Comparison of ENCODE assay signal across 12 cellular contexts in genomic region chr5:62376064-62376463, GRCh38. TPM values are rescaled to one million over a fixed set of nuclear protein-coding genes. Genes with fewer than 3 reads are reported as not detected.
DNase-seq lines count a peak whose midpoint lies in the region; ATAC-seq, FAIRE-seq and TF ChIP-seq lines count a peak whose summit lies in the region.
"Had no signal": no experiment of that assay in that cellular context is flagged by ENCODE, and none has a peak within 500 bp of the region (broad histone marks: within the 10 kb centered on the region; RNA-seq: fewer than 3 reads in every experiment).

No MANE protein-coding gene starts in this region.

- no peak for TF ChIP-seq CTCF in K562 (IDR thresholded peaks at IDR 0.05 in 2 of 3, conservative IDR thresholded peaks at IDR 0.05 in 1 of 3; ENCODE audit: insufficient read depth in 2 of 3, low read depth in 1 of 3, low read length in 3 of 3)
- no peak for TF ChIP-seq CTCF in smooth muscle cell (IDR thresholded peaks at IDR 0.05; ENCODE audit: borderline replicate concordance, insufficient read depth, poor library complexity, severe bottlenecking)
- no peak for TF ChIP-seq CTCF in adrenal gland (IDR thresholded peaks at IDR 0.05)

- no peak overlapping the region for H3K4me3 ChIP-seq in K562
- H3K4me3 ChIP-seq in smooth muscle cell = no peak overlapping the region
- H3K4me3 ChIP-seq in adrenal gland = no peak overlapping the region
- H3K4me3 ChIP-seq: dorsolateral prefrontal cortex, SK-N-MC, suprapubic skin had no signal

- peaks cover 8 to 9% of the 10 kb centered on the region in 2 experiments for H3K4me1 ChIP-seq in K562 (replicated peaks in 1 of 2; ENCODE audit: control insufficient read depth in 2 of 2, insufficient read depth in 2 of 2, low read length in 2 of 2)
- no peaks in the 10 kb centered on the region for H3K4me1 ChIP-seq in smooth muscle cell (ENCODE audit: low read depth)
- no peaks in the 10 kb centered on the region for H3K4me1 ChIP-seq in adrenal gland (replicated peaks in 1 of 2)
- H3K4me1 ChIP-seq: suprapubic skin had no signal

- H3K36me3 ChIP-seq in K562 (ENCODE audit: control insufficient read depth, insufficient read depth, low read length) (peaks cover 87% of the 10 kb centered on the region), smooth muscle cell (ENCODE audit: low read depth) (peaks cover 22% of the 10 kb centered on the region), adrenal gland (replicated peaks in 1 of 2) (peaks cover 4 to 38% of the 10 kb centered on the region in 2 donors)

- CTCF ChIA-PET in K562 (lab: Yijun Ruan, JAX; ENCODE audit: low intra/inter-chr PET ratio) = no interaction called here

- no peaks in the 10 kb centered on the region for H3K4me1 Mint-ChIP-seq in activated T-cell treated with anti-CD3 and anti-CD28 coated beads, Interleukin-2, amount 50 U/mL, for 72 hours (ENCODE audit: low read depth)
- H3K4me1 Mint-ChIP-seq: immature natural killer cell had no signal

- no peak overlapping the region for H3K4me3 Mint-ChIP-seq in activated T-cell treated with anti-CD3 and anti-CD28 coated beads, Interleukin-2, amount 50 U/mL, for 72 hours
- H3K4me3 Mint-ChIP-seq: immature natural killer cell had no signal

- H4K20me1 ChIP-seq in K562 (replicated peaks; ENCODE audit: control insufficient read depth, insufficient read depth, low read length) (no peaks in the 10 kb centered on the region), smooth muscle cell (ENCODE audit: low read depth) (no peaks in the 10 kb centered on the region)

- FAIRE-seq in K562 (lab: Jason Lieb, UNC) = peak; percentile 77

- POLR2A ChIA-PET in K562 (lab: Yijun Ruan, JAX) = no interaction called here

- H3K27me3 ChIP-seq in K562 (ENCODE audit: control insufficient read depth in 2 of 2, insufficient read depth in 2 of 2, low read length in 2 of 2) (no peaks in the 10 kb centered on the region), smooth muscle cell (ENCODE audit: low read depth) (no peaks in the 10 kb centered on the region), adrenal gland (no peaks in the 10 kb centered on the region)
- H3K27me3 ChIP-seq: dorsolateral prefrontal cortex, suprapubic skin had no signal

- no peak for DNase-seq in activated T-cell treated with anti-CD3 and anti-CD28 coated beads, Interleukin-2, amount 50 U/mL, for 72 hours
- DNase-seq in activated T-cell treated with anti-CD3 and anti-CD28 coated beads, Interleukin-2, amount 50 U/mL, for 48 hours = no peak
- peak; percentile 17 for DNase-seq in LHCN-M2 (ENCODE audit: low read depth)
- DNase-seq in K562 (ENCODE audit: extremely low read depth in 1 of 4, low spot score in 3 of 4) = peak; percentile 30 to 68 (median 44)
- no peak for DNase-seq in smooth muscle cell (lab: John Stamatoyannopoulos, UW; ENCODE audit: unreplicated experiment)
- DNase-seq in adrenal gland = no peak
- no peak for DNase-seq in KG1 (lab: John Stamatoyannopoulos, UW)
- DNase-seq in stimulated activated CD4-positive, alpha-beta T cell treated with anti-CD3 and anti-CD28 coated beads, Interleukin-1b, Interleukin-23, amount 100 ng/mL, for 48 hours = no peak
- DNase-seq: dorsolateral prefrontal cortex, immature natural killer cell had no signal

- TF ChIP-seq POLR2A in K562 (conservative IDR thresholded peaks at IDR 0.05) (no peak), adrenal gland (IDR thresholded peaks at IDR 0.05) (no peak)

- BruUV-seq in K562 (replicated peaks; lab: Mats Ljungman, UMichigan) = no TSS peak

- H3K27me3 Mint-ChIP-seq in activated T-cell treated with anti-CD3 and anti-CD28 coated beads, Interleukin-2, amount 50 U/mL, for 72 hours (ENCODE audit: low read depth) = no peaks in the 10 kb centered on the region

- TF ChIP-seq EP300 in K562 (IDR thresholded peaks at IDR 0.05; ENCODE audit: low read length) = no peak

- H3K9ac ChIP-seq in K562 (ENCODE audit: insufficient read depth in 1 of 2, low read depth in 2 of 2, low read length in 2 of 2) (no peak overlapping the region), smooth muscle cell (ENCODE audit: low read depth) (no peak overlapping the region)

- intact Hi-C loops in K562 (cut with micrococcal nuclease) (no loop called here), adrenal gland (cut with DNase I) (no loop called here)

- TF ChIP-seq RAD21 in K562 (CRISPR knock-in tag; conservative IDR thresholded peaks at IDR 0.05 in 1 of 2, IDR thresholded peaks at IDR 0.05 in 1 of 2) = no peak

- H2AFZ ChIP-seq in K562 (ENCODE audit: low read depth, low read length) (no peak overlapping the region), smooth muscle cell (ENCODE audit: low read depth) (no peak overlapping the region)

- no peaks in the 10 kb centered on the region for H3K9me3 Mint-ChIP-seq in activated T-cell treated with anti-CD3 and anti-CD28 coated beads, Interleukin-2, amount 50 U/mL, for 72 hours
- H3K9me3 Mint-ChIP-seq: immature natural killer cell had no signal

- H3F3A ChIP-seq in smooth muscle cell (ENCODE audit: low read depth) = no peaks in the 10 kb centered on the region

- H3K27ac Mint-ChIP-seq in activated T-cell treated with anti-CD3 and anti-CD28 coated beads, Interleukin-2, amount 50 U/mL, for 72 hours = peak overlapping the region; percentile 72

- 64% methylated on average over 3 of the region's 3 CpGs for WGBS in K562 (ENCODE audit: insufficient coverage, low coverage, missing lambda C conversion rate)
- WGBS in smooth muscle cell (ENCODE audit: low lambda C conversion rate) = 91% methylated on average over 3 of the region's 3 CpGs
- WGBS in adrenal gland, 4 donors = 94 to 96% (median 96%) methylated on average over 3 of the region's 3 CpGs

- no peaks in the 10 kb centered on the region for H3K9me3 ChIP-seq in K562 (replicated peaks; ENCODE audit: control insufficient read depth, insufficient read depth, low read depth, low read length)
- no peaks in the 10 kb centered on the region for H3K9me3 ChIP-seq in smooth muscle cell (replicated peaks; ENCODE audit: low read depth)
- H3K9me3 ChIP-seq in adrenal gland (replicated peaks in 1 of 3) = no peaks in the 10 kb centered on the region
- H3K9me3 ChIP-seq: suprapubic skin had no signal

- H3K4me2 ChIP-seq in K562 (ENCODE audit: insufficient read depth, low read length) (no peak overlapping the region; the same call in 1 of the 2 replicates), smooth muscle cell (no peak overlapping the region)

- H3K36me3 Mint-ChIP-seq in activated T-cell treated with anti-CD3 and anti-CD28 coated beads, Interleukin-2, amount 50 U/mL, for 72 hours (ENCODE audit: insufficient read depth in 2 of 2) = peaks cover 5 to 27% of the 10 kb centered on the region in 2 donors

- in situ Hi-C loops in K562 (cut with MboI) = no loop called here

- no peaks in the 10 kb centered on the region for H3K79me2 ChIP-seq in K562 (ENCODE audit: control insufficient read depth, insufficient read depth, low read length)
- H3K79me2 ChIP-seq in smooth muscle cell (ENCODE audit: low read depth) = peaks cover 4% of the 10 kb centered on the region

- H3K9me1 ChIP-seq in K562 (ENCODE audit: control insufficient read depth, insufficient read depth, low read length) = no peaks in the 10 kb centered on the region

- peak overlapping the region; percentile 39; the same call in 2 of the 3 replicates for H3K27ac ChIP-seq in K562 (ENCODE audit: extremely low read depth, low read depth, low read length)
- H3K27ac ChIP-seq in smooth muscle cell (ENCODE audit: low read depth) = peak overlapping the region; percentile 39
- no peak overlapping the region for H3K27ac ChIP-seq in adrenal gland
- H3K27ac ChIP-seq: SK-N-MC, suprapubic skin had no signal

- no peak for ATAC-seq in activated T-cell treated with anti-CD3 and anti-CD28 coated beads, Interleukin-2, amount 50 U/mL, for 72 hours (replicated peaks in 1 of 2)
- ATAC-seq in K562 = peak; percentile 93

RNA-seq across cellular contexts. Expression of gene DIMT1, which starts 27.6 kb away (rescaled TPM):
- total RNA-seq in activated T-cell treated with anti-CD3 and anti-CD28 coated beads, Interleukin-2, amount 50 U/mL, for 72 hours = 10 to 100 TPM; 35.3 to 42.0 TPM
- total RNA-seq in LHCN-M2 (2014; rRNA removed) (38.3 and 39.5 TPM in 2 replicates), K562 (2014; rRNA removed) (66.8 and 117 TPM in 2 replicates), K562 (2014; rRNA removed; fragmentation: Illumina TruSeq; extraction: Trizol) (54.1 and 67.6 TPM in 2 replicates), K562 (2015; rRNA removed; fragmentation: Illumina TruSeq; extraction: Trizol) (47.2 and 48.5 TPM in 2 replicates), K562 (2021) (64.3 and 64.5 TPM in 2 replicates), smooth muscle cell (29.2 and 44.6 TPM in 2 replicates), adrenal gland (10 to 100 TPM; 17.6 to 29.1 (median 23.6) TPM)
- polyA plus RNA-seq in LHCN-M2 (2012) = 26.8 TPM
- total RNA-seq in K562 (2011; cell fraction: chromatin; rRNA removed; ENCODE audit: low replicate concordance) = 25.7 and 41.2 TPM in 2 replicates
- 17.6 and 19.8 TPM in 2 replicates for total RNA-seq in K562 (2011; cell fraction: nucleolus; rRNA removed)
- 20.8 and 26.9 TPM in 2 replicates for total RNA-seq in K562 (2011; cell fraction: nucleoplasm; rRNA removed)
- polyA plus RNA-seq in K562 (2011; rRNA removed) (56.4 and 85.3 TPM in 2 replicates), K562 (2014; fragmentation: Illumina TruSeq; extraction: Trizol) (54.9 and 59.1 TPM in 2 replicates), K562 (2014; fragmentation: Nextera tagmentation; extraction: Ambion mirVana) (10 to 100 TPM; 28.9 to 39.9 TPM), K562 (2014; rRNA removed) (53.3 and 73.8 TPM in 2 replicates), smooth muscle cell (27.8 and 28.1 TPM in 2 replicates), adrenal gland (10 to 100 TPM; 10.4 to 22.1 (median 12.8) TPM)
- polyA plus RNA-seq in K562 (2011; cell fraction: cytosol; rRNA removed) = 28.3 and 31.9 TPM in 2 replicates
- 38.6 and 42.2 TPM in 2 replicates for polyA plus RNA-seq in K562 (2011; cell fraction: nucleus; rRNA removed)
- polyA plus RNA-seq in K562 (2012) = 49.7 and 50.9 TPM in 2 replicates
- 43.7 and 59.4 TPM in 2 replicates for polyA minus RNA-seq in K562 (2011; rRNA and poly(A)+ RNA removed)
- 13.9 and 21.2 TPM in 2 replicates for polyA minus RNA-seq in K562 (2011; cell fraction: cytosol; rRNA and poly(A)+ RNA removed)
- 20.9 and 21.4 TPM in 2 replicates for polyA minus RNA-seq in K562 (2011; cell fraction: nucleus; rRNA and poly(A)+ RNA removed)

RNA-seq across cellular contexts. Expression of gene IPO11, which starts 36.5 kb away (rescaled TPM):
- 10 to 100 TPM; 26.6 to 39.7 TPM for total RNA-seq in activated T-cell treated with anti-CD3 and anti-CD28 coated beads, Interleukin-2, amount 50 U/mL, for 72 hours
- total RNA-seq in LHCN-M2 (2014; rRNA removed) = 26.8 and 29.3 TPM in 2 replicates
- polyA plus RNA-seq in LHCN-M2 (2012) = 10.4 TPM
- 185 and 259 TPM in 2 replicates for total RNA-seq in K562 (2011; cell fraction: chromatin; rRNA removed; ENCODE audit: low replicate concordance)
- 33.7 and 40.3 TPM in 2 replicates for total RNA-seq in K562 (2011; cell fraction: nucleolus; rRNA removed)
- total RNA-seq in K562 (2011; cell fraction: nucleoplasm; rRNA removed) = 102 and 134 TPM in 2 replicates
- total RNA-seq in K562 (2014; rRNA removed) = 44.6 and 57.7 TPM in 2 replicates
- 94.0 and 105 TPM in 2 replicates for total RNA-seq in K562 (2014; rRNA removed; fragmentation: Illumina TruSeq; extraction: Trizol)
- 66.9 and 70.9 TPM in 2 replicates for total RNA-seq in K562 (2015; rRNA removed; fragmentation: Illumina TruSeq; extraction: Trizol)
- 96.0 and 101 TPM in 2 replicates for total RNA-seq in K562 (2021)
- polyA plus RNA-seq in K562 (2011; rRNA removed) = 71.6 and 85.9 TPM in 2 replicates
- 46.8 and 52.7 TPM in 2 replicates for polyA plus RNA-seq in K562 (2011; cell fraction: cytosol; rRNA removed)
- polyA plus RNA-seq in K562 (2011; cell fraction: nucleus; rRNA removed) = 55.7 and 69.0 TPM in 2 replicates
- 29.9 and 34.4 TPM in 2 replicates for polyA plus RNA-seq in K562 (2012)
- polyA plus RNA-seq in K562 (2014; fragmentation: Illumina TruSeq; extraction: Trizol) = 82.1 and 91.6 TPM in 2 replicates
- polyA plus RNA-seq in K562 (2014; fragmentation: Nextera tagmentation; extraction: Ambion mirVana) = 10 to 100 TPM; 39.5 to 45.4 TPM
- polyA plus RNA-seq in K562 (2014; rRNA removed) = 35.4 and 38.7 TPM in 2 replicates
- 273 and 294 TPM in 2 replicates for polyA minus RNA-seq in K562 (2011; rRNA and poly(A)+ RNA removed)
- 64.4 and 95.9 TPM in 2 replicates for polyA minus RNA-seq in K562 (2011; cell fraction: cytosol; rRNA and poly(A)+ RNA removed)
- 62.2 and 109 TPM in 2 replicates for polyA minus RNA-seq in K562 (2011; cell fraction: nucleus; rRNA and poly(A)+ RNA removed)
- 18.0 and 31.8 TPM in 2 replicates for total RNA-seq in smooth muscle cell
- 9.3 and 15.9 TPM in 2 replicates for polyA plus RNA-seq in smooth muscle cell
- total RNA-seq in adrenal gland = 10 to 100 TPM; 12.1 to 33.3 (median 23.7) TPM
- 10 to 100 TPM in 2 of 3 donors, 1 to 10 TPM in 1; 6.0 to 31.8 (median 11.0) TPM for polyA plus RNA-seq in adrenal gland

Comparison
In these comparisons a context has a peak if more than half of its experiments do, and no peak if none do; other contexts are left out.
1. DNase-seq: peak in LHCN-M2 (single experiment) and K562 (4 of 4); none in activated T-cell treated with anti-CD3 and anti-CD28 coated beads, Interleukin-2, amount 50 U/mL, for 72 hours (0 of 2), activated T-cell treated with anti-CD3 and anti-CD28 coated beads, Interleukin-2, amount 50 U/mL, for 48 hours (0 of 2), smooth muscle cell (single experiment), adrenal gland (0 of 7), KG1 (single experiment) and stimulated activated CD4-positive, alpha-beta T cell treated with anti-CD3 and anti-CD28 coated beads, Interleukin-1b, Interleukin-23, amount 100 ng/mL, for 48 hours (single experiment).
2. H3K27ac ChIP-seq: peak in K562 (single experiment) and smooth muscle cell (single experiment); none in adrenal gland (0 of 5).